ENCODE assay signal across 8 cellular contexts in genomic region chr2:119431976-119432881, GRCh38. TPM values are rescaled to one million over a fixed set of nuclear protein-coding genes. Genes with fewer than 3 reads are reported as not detected.
DNase-seq lines count a peak whose midpoint lies in the region; ATAC-seq and TF ChIP-seq lines count a peak whose summit lies in the region.

No MANE protein-coding gene starts in this region.

- CTCF ChIA-PET in activated CD4-positive, alpha-beta memory T cell treated with anti-CD3 and anti-CD28 coated beads for 36 hours (lab: Charles Lee) = no interaction called here
- CTCF ChIA-PET in activated CD4-positive, alpha-beta memory T cell treated with anti-CD3 and anti-CD28 coated beads, Interleukin-2, amount 10 ng/mL, durations not matched to agents 7 days and 5 days (lab: Charles Lee) = no interaction called here

- H3K27ac Mint-ChIP-seq in activated CD4-positive, alpha-beta memory T cell treated with anti-CD3 and anti-CD28 coated beads for 36 hours = no peak overlapping the region
- H3K27ac Mint-ChIP-seq in activated CD4-positive, alpha-beta memory T cell treated with anti-CD3 and anti-CD28 coated beads, Interleukin-2, amount 10 ng/mL, durations not matched to agents 7 days and 5 days = no peak overlapping the region
- H3K27ac Mint-ChIP-seq in nephron progenitor cell = no peak overlapping the region

- 0 to 22% methylated on average over 7 to 8 of the region's 53 CpGs for WGBS in esophagus squamous epithelium, 2 donors

- DNase-seq in activated CD4-positive, alpha-beta memory T cell treated with anti-CD3 and anti-CD28 coated beads for 36 hours = no peak
- DNase-seq in activated CD4-positive, alpha-beta memory T cell treated with anti-CD3 and anti-CD28 coated beads, Interleukin-2, amount 10 ng/mL, durations not matched to agents 7 days and 5 days = no peak
- peak; percentile 6 for DNase-seq in NOMO-1 treated with DMSO at 0.1 percent for 48 hours (lab: John Stamatoyannopoulos, UW; ENCODE audit: unreplicated experiment)
- no peak for DNase-seq in esophagus squamous epithelium (lab: John Stamatoyannopoulos, UW)
- DNase-seq in nephron progenitor cell = no peak
- no peak for DNase-seq in midbrain (lab: John Stamatoyannopoulos, UW)
- no peak for DNase-seq in activated CD4-positive, alpha-beta T cell treated with anti-CD3 and anti-CD28 coated beads for 48 hours

- H3K4me1 Mint-ChIP-seq in activated CD4-positive, alpha-beta memory T cell treated with anti-CD3 and anti-CD28 coated beads for 36 hours (ENCODE audit: low read depth) = peaks cover 5% of the 10 kb centered on the region
- H3K4me1 Mint-ChIP-seq in activated CD4-positive, alpha-beta memory T cell treated with anti-CD3 and anti-CD28 coated beads, Interleukin-2, amount 10 ng/mL, durations not matched to agents 7 days and 5 days = peaks cover 4% of the 10 kb centered on the region
- H3K4me1 Mint-ChIP-seq in nephron progenitor cell = peaks cover 83% of the 10 kb centered on the region

- no peaks in the 10 kb centered on the region for H3K36me3 Mint-ChIP-seq in activated CD4-positive, alpha-beta memory T cell treated with anti-CD3 and anti-CD28 coated beads for 36 hours
- H3K36me3 Mint-ChIP-seq in activated CD4-positive, alpha-beta memory T cell treated with anti-CD3 and anti-CD28 coated beads, Interleukin-2, amount 10 ng/mL, durations not matched to agents 7 days and 5 days (ENCODE audit: low read depth) = no peaks in the 10 kb centered on the region
- peaks cover 2% of the 10 kb centered on the region for H3K36me3 Mint-ChIP-seq in nephron progenitor cell (ENCODE audit: low read depth)

- TF ChIP-seq POLR2A in esophagus squamous epithelium (IDR thresholded peaks at IDR 0.05) = no peak

- no peak for ATAC-seq in HG02981 (IDR thresholded peaks at IDR 0.05; ENCODE audit: unreplicated experiment)

- peak overlapping the region; percentile 59 to 73 (median 70) for H3K27ac ChIP-seq in esophagus squamous epithelium

- peaks cover 0 to 20% (median 0%) of the 10 kb centered on the region in 4 donors for H3K27me3 ChIP-seq in esophagus squamous epithelium

- H3K4me3 Mint-ChIP-seq in activated CD4-positive, alpha-beta memory T cell treated with anti-CD3 and anti-CD28 coated beads for 36 hours = peak overlapping the region; percentile 23
- no peak overlapping the region for H3K4me3 Mint-ChIP-seq in activated CD4-positive, alpha-beta memory T cell treated with anti-CD3 and anti-CD28 coated beads, Interleukin-2, amount 10 ng/mL, durations not matched to agents 7 days and 5 days
- peak overlapping the region; percentile 82 for H3K4me3 Mint-ChIP-seq in nephron progenitor cell

- POLR2A ChIA-PET in activated CD4-positive, alpha-beta memory T cell treated with anti-CD3 and anti-CD28 coated beads for 36 hours (lab: Charles Lee) = no interaction called here
- POLR2A ChIA-PET in activated CD4-positive, alpha-beta memory T cell treated with anti-CD3 and anti-CD28 coated beads, Interleukin-2, amount 10 ng/mL, durations not matched to agents 7 days and 5 days (lab: Charles Lee) = no interaction called here

- no peaks in the 10 kb centered on the region for H3K36me3 ChIP-seq in esophagus squamous epithelium

- H3K9me3 Mint-ChIP-seq in activated CD4-positive, alpha-beta memory T cell treated with anti-CD3 and anti-CD28 coated beads for 36 hours = no peaks in the 10 kb centered on the region
- no peaks in the 10 kb centered on the region for H3K9me3 Mint-ChIP-seq in activated CD4-positive, alpha-beta memory T cell treated with anti-CD3 and anti-CD28 coated beads, Interleukin-2, amount 10 ng/mL, durations not matched to agents 7 days and 5 days
- H3K9me3 Mint-ChIP-seq in nephron progenitor cell = no peaks in the 10 kb centered on the region

- intact Hi-C loops in activated CD4-positive, alpha-beta memory T cell treated with anti-CD3 and anti-CD28 coated beads for 36 hours (cut with micrococcal nuclease) = no loop called here
- intact Hi-C loops in esophagus squamous epithelium (cut with DNase I) = no loop called here

- no peaks in the 10 kb centered on the region for H3K9me3 ChIP-seq in esophagus squamous epithelium

- H3K4me3 ChIP-seq in esophagus squamous epithelium = peak overlapping the region; percentile 46 to 82 (median 56)

- H3K27me3 Mint-ChIP-seq in activated CD4-positive, alpha-beta memory T cell treated with anti-CD3 and anti-CD28 coated beads for 36 hours = peaks cover 52% of the 10 kb centered on the region
- H3K27me3 Mint-ChIP-seq in activated CD4-positive, alpha-beta memory T cell treated with anti-CD3 and anti-CD28 coated beads, Interleukin-2, amount 10 ng/mL, durations not matched to agents 7 days and 5 days = peaks cover 56% of the 10 kb centered on the region
- peaks cover 25% of the 10 kb centered on the region for H3K27me3 Mint-ChIP-seq in nephron progenitor cell (ENCODE audit: low read depth, poor library complexity)

- H3K4me1 ChIP-seq in esophagus squamous epithelium = peaks cover 20 to 78% (median 26%) of the 10 kb centered on the region in 3 donors

- TF ChIP-seq CTCF in esophagus squamous epithelium (IDR thresholded peaks at IDR 0.05) (no peak), nephron progenitor cell (IDR thresholded peaks at IDR 0.05) (no peak)

RNA-seq across cellular contexts. Expression of gene TMEM37, which starts 0.6 kb away (rescaled TPM):
- total RNA-seq in activated CD4-positive, alpha-beta memory T cell treated with anti-CD3 and anti-CD28 coated beads for 36 hours = not detected
- total RNA-seq in activated CD4-positive, alpha-beta memory T cell treated with anti-CD3 and anti-CD28 coated beads, Interleukin-2, amount 10 ng/mL, durations not matched to agents 7 days and 5 days = not detected
- total RNA-seq in esophagus squamous epithelium = 10 to 100 TPM in 1 of 4 donors, 1 to 10 TPM in 3; 2.6 to 11.4 (median 3.8) TPM
